9 cellular contexts compared by ENCODE assay signal in genomic region chrX:26918633-26919032, GRCh38.
DNase-seq lines count a peak whose midpoint lies in the region; ATAC-seq and TF ChIP-seq lines count a peak whose summit lies in the region.
"Had no signal": no experiment of that assay in that cellular context is flagged by ENCODE, and none has a peak within 500 bp of the region (broad histone marks: within the 10 kb centered on the region; RNA-seq: fewer than 3 reads in every experiment).

No MANE protein-coding gene starts in this region.

- no peak overlapping the region for H3K4me3 ChIP-seq in Karpas-422 (ENCODE audit: low read length)
- H3K4me3 ChIP-seq in mammary epithelial cell (replicated peaks in 1 of 3; ENCODE audit: insufficient read depth in 1 of 3, low read depth in 2 of 3, low read length in 3 of 3), result no peak overlapping the region

- H3K79me2 ChIP-seq in Karpas-422 (ENCODE audit: low read length) (no peaks in the 10 kb centered on the region), mammary epithelial cell (ENCODE audit: insufficient read depth, low read length) (no peaks in the 10 kb centered on the region)

- intact Hi-C loops in mammary epithelial cell (cut with micrococcal nuclease), result loop anchor here (1.0 to 10.0 kb wide), 3 partner anchors 66 to 264 kb away; no protein-coding TSS in a partner anchor

- H3K9ac ChIP-seq in Karpas-422 (ENCODE audit: low read length) (no peak overlapping the region), mammary epithelial cell (ENCODE audit: insufficient read depth, low read length) (no peak overlapping the region)

- no peak overlapping the region for H3K27ac ChIP-seq in Karpas-422 (ENCODE audit: low read length)
- no peak overlapping the region for H3K27ac ChIP-seq in mammary epithelial cell (ENCODE audit: insufficient read depth, low read depth, low read length)

- CTCF ChIA-PET in mammary epithelial cell (lab: Charles Lee; ENCODE audit: low non-redundant PET), result no interaction called here

- H3K9me2 ChIP-seq in Karpas-422 (replicated peaks; ENCODE audit: insufficient read depth, low read length), result no peaks in the 10 kb centered on the region

- H3K36me3 ChIP-seq in Karpas-422 (ENCODE audit: insufficient read depth, low read length) (no peaks in the 10 kb centered on the region), mammary epithelial cell (ENCODE audit: insufficient read depth, low read length) (no peaks in the 10 kb centered on the region)

- H3K4me2 ChIP-seq in Karpas-422 (ENCODE audit: low read depth, low read length, poor library complexity, severe bottlenecking), result no peak overlapping the region
- no peak overlapping the region for H3K4me2 ChIP-seq in mammary epithelial cell (ENCODE audit: insufficient read depth, low read depth, low read length)

- H3K9me3 ChIP-seq in Karpas-422 (ENCODE audit: low read length) (0 out of 2 replicates have a peak, but pooled peaks cover 6% of the 10 kb centered on the region), mammary epithelial cell (replicated peaks; ENCODE audit: insufficient read depth, low read length) (no peaks in the 10 kb centered on the region)

- TF ChIP-seq CTCF in mammary epithelial cell (conservative IDR thresholded peaks at IDR 0.05 in 1 of 2, IDR thresholded peaks at IDR 0.05 in 1 of 2; ENCODE audit: extremely low read depth in 1 of 2, insufficient read depth in 1 of 2, low read depth in 1 of 2, low read length in 2 of 2), result peak; percentile 52 to 69

- H2AFZ ChIP-seq in Karpas-422 (ENCODE audit: low read length) (no peak overlapping the region), mammary epithelial cell (ENCODE audit: low read depth, low read length) (no peak overlapping the region)

- BruUV-seq in mammary epithelial cell (replicated peaks; lab: Mats Ljungman, UMichigan), result no TSS peak

- H3K4me1 ChIP-seq in Karpas-422 (ENCODE audit: low read length), result peaks cover 12% of the 10 kb centered on the region; the same call in 1 of the 2 replicates
- peaks cover 16% of the 10 kb centered on the region for H3K4me1 ChIP-seq in mammary epithelial cell (ENCODE audit: insufficient read depth, low read length)

- DNase-seq in NCI-H1417 (lab: John Stamatoyannopoulos, UW), result peak; percentile 7 to 54 (median 23)
- DNase-seq in NCI-H1417 treated with DMSO at 0.1 percent for 48 hours (lab: John Stamatoyannopoulos, UW), result no peak
- DNase-seq in Karpas-422, result peak; percentile 81
- DNase-seq in mammary epithelial cell, result peak; percentile 9
- peak; percentile 8 for DNase-seq in pons (ENCODE audit: low spot score)
- no peak for DNase-seq in activated CD4-positive, CD25-positive, alpha-beta regulatory T cell treated with anti-CD3 and anti-CD28 coated beads, Interleukin-2, amount 50 U/mL, for 72 hours
- DNase-seq in stimulated activated naive CD8-positive, alpha-beta T cell treated with anti-CD3 and anti-CD28 coated beads, Interleukin-15, Interleukin-2, amounts not matched to agents 100 U/mL and 50 U/mL, for 24 hours, result no peak

- H4K20me1 ChIP-seq in Karpas-422 (ENCODE audit: insufficient read depth, low read depth, low read length) (no peaks in the 10 kb centered on the region), mammary epithelial cell (ENCODE audit: insufficient read depth, low read length) (no peaks in the 10 kb centered on the region)

- dilution Hi-C loops in mammary epithelial cell (cut with HindIII; ENCODE audit: low sequenced_read_pairs), result no loop called here

- H3K27me3 ChIP-seq in Karpas-422 (ENCODE audit: low read length), result no peaks in the 10 kb centered on the region
- no peaks in the 10 kb centered on the region for H3K27me3 ChIP-seq in mammary epithelial cell (ENCODE audit: insufficient read depth, low read length)

- in situ Hi-C loops in mammary epithelial cell (cut with MboI; ENCODE audit: low sequenced_read_pairs in 2 of 2), result no loop called here

- WGBS in mammary epithelial cell (ENCODE audit: low coverage, missing lambda C conversion rate), result 54% methylated on average over 4 of the region's 4 CpGs

- no peak for ATAC-seq in GM19452 (IDR thresholded peaks at IDR 0.05; ENCODE audit: unreplicated experiment)
- ATAC-seq in stimulated activated naive CD8-positive, alpha-beta T cell treated with anti-CD3 and anti-CD28 coated beads, Interleukin-15, Interleukin-2, amounts not matched to agents 100 U/mL and 50 U/mL, for 24 hours, result no peak
- ATAC-seq: activated CD4-positive, CD25-positive, alpha-beta regulatory T cell treated with anti-CD3 and anti-CD28 coated beads, Interleukin-2, amount 50 U/mL, for 24 hours had no signal

Comparison
In these comparisons a context has a peak if more than half of its experiments do, and no peak if none do; other contexts are left out.
1. DNase-seq: peak in NCI-H1417 (3 of 3), Karpas-422 (single experiment), mammary epithelial cell (single experiment) and pons (single experiment); none in NCI-H1417 treated with DMSO at 0.1 percent for 48 hours (single experiment), activated CD4-positive, CD25-positive, alpha-beta regulatory T cell treated with anti-CD3 and anti-CD28 coated beads, Interleukin-2, amount 50 U/mL, for 72 hours (single experiment) and stimulated activated naive CD8-positive, alpha-beta T cell treated with anti-CD3 and anti-CD28 coated beads, Interleukin-15, Interleukin-2, amounts not matched to agents 100 U/mL and 50 U/mL, for 24 hours (single experiment).